In genomic region chr6:149648148-149649145, GRCh38 we compare ENCODE assay signal across 8 cellular contexts. TPM values are rescaled to one million over a fixed set of nuclear protein-coding genes. Genes with fewer than 3 reads are reported as not detected.
DNase-seq lines count a peak whose midpoint lies in the region; ATAC-seq and TF ChIP-seq lines count a peak whose summit lies in the region.

Gene KATNA1, minus strand, starts transcription at chr6:149648714. Its CDS starts 10,167 bp downstream, at chr6:149638547.

- intact Hi-C loops in spleen (cut with DNase I; ENCODE audit: low total_unique reads) = loop anchor here (10.0 kb wide), 1 partner anchor 66 kb away; the partner anchor contains the start of gene LATS1

- peak in 2 of 3 donors; percentile 37 to 53 for TF ChIP-seq POLR2A in spleen (IDR thresholded peaks at IDR 0.05)

- no peaks in the 10 kb centered on the region for H3K27me3 ChIP-seq in spleen (replicated peaks in 1 of 7)

- peak within 1 kb of the TSS; percentile 99 for H3K4me3 ChIP-seq in AG09309 (ENCODE audit: control insufficient read depth, low read depth, low read length)
- peak within 1 kb of the TSS; percentile 77 to 95 (median 86) for H3K4me3 ChIP-seq in spleen

- DNase-seq in AG09309 (ENCODE audit: low read depth) (no peak), NCI-H226 (peak; percentile 78), inferior parietal cortex (ENCODE audit: extremely low spot score) (peak; percentile 88), spleen (peak; percentile 96)
- DNase-seq in activated CD4-positive, CD25-positive, alpha-beta regulatory T cell (lab: John Stamatoyannopoulos, UW) = peak; percentile 72 to 85 (median 76)
- peak; percentile 83 for DNase-seq in central memory CD4-positive, alpha-beta T cell

- ATAC-seq in GM19023 (IDR thresholded peaks at IDR 0.05; ENCODE audit: unreplicated experiment) = peak; percentile 92
- ATAC-seq in HG03196 (IDR thresholded peaks at IDR 0.05; ENCODE audit: unreplicated experiment) = peak; percentile 93

- H3K36me3 ChIP-seq in spleen = no peaks in the 10 kb centered on the region

- WGBS in spleen, 5 donors = 0 to 1% (median 1%) methylated on average over 48 to 69 of the region's 69 CpGs

- no peak for TF ChIP-seq CTCF in AG09309 (IDR thresholded peaks at IDR 0.05; ENCODE audit: control insufficient read depth, insufficient read depth, low read depth, low read length, missing control alignments)
- TF ChIP-seq CTCF in spleen (IDR thresholded peaks at IDR 0.05 in 8 of 11, conservative IDR thresholded peaks at IDR 0.05 in 3 of 11) = peak in 4 of 11 experiments; percentile 7 to 28 (median 15)

- no peaks in the 10 kb centered on the region for H3K9me3 ChIP-seq in spleen

- H3K4me1 ChIP-seq in spleen = peaks cover 6 to 46% (median 30%) of the 10 kb centered on the region in 6 donors

- peak within 1 kb of the TSS; percentile 76 to 92 (median 85) for H3K27ac ChIP-seq in spleen

RNA-seq across cellular contexts. Expression of gene KATNA1, which starts in this region (rescaled TPM):
- total RNA-seq in spleen = 10 to 100 TPM; 13.6 to 28.5 (median 17.1) TPM
- polyA plus RNA-seq in spleen = 10 to 100 TPM in 2 of 3 donors, 1 to 10 TPM in 1; 9.3 to 13.8 (median 10.9) TPM
